8 cellular contexts compared by ENCODE assay signal in the genomic region with DNA sequence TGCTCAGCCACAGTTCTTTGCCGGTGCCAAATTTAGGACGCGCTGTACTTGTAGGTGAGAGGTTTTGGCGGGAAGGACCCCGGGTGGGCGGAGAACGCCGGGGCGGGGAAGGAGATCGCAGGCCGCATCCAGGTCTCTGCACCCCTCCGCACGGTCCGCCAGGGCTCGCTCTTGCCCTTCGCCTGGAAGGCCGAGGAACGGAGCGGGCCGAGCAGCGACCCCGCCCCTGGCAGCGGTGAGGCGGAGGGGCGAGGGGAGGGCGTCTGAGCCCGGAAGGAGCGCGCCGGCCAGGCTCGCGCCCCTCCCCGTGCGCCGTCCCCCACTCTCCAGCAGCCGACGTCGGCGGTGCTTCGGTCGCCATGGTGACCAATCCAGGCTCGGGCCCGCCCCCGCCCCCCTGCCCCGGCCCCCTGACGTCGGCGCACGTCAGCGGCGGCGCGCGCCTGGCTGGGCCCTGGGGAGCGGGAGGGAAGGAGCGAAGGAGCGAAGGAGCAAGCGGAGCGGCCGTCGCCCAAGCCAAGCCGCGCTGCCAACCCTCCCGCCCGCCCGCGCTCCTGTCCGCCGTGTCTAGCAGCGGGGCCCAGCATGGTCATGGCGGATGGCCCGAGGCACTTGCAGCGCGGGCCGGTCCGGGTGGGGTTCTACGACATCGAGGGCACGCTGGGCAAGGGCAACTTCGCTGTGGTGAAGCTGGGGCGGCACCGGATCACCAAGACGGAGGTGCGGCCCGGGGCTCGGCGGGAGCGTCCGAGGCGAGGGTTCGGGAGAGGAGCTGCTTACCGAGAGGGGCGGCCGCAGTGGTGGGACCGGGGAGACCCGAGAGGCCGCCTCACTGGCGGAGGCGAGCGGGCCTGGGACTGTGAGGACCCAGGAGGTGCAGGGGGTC. TPM values are rescaled to one million over a fixed set of nuclear protein-coding genes. Genes with fewer than 3 reads are reported as not detected.
DNase-seq lines count a peak whose midpoint lies in the region; ATAC-seq, FAIRE-seq and TF ChIP-seq lines count a peak whose summit lies in the region.

A gene (plus strand): TSS at position 471 of the 886 bp plus-strand sequence. CDS start 115 bp downstream, at position 586.

- H3K4me3 ChIP-seq in upper lobe of right lung = peak within 1 kb of the TSS; percentile 84

- peak within 1 kb of the TSS; percentile 89 for H3K4me3 Mint-ChIP-seq in progenitor cell of endocrine pancreas (ENCODE audit: low read depth)

- peaks cover 35% of the 10 kb centered on the region for H3K4me1 ChIP-seq in upper lobe of right lung

- TF ChIP-seq CTCF in progenitor cell of endocrine pancreas (IDR thresholded peaks at IDR 0.05; ENCODE audit: unreplicated experiment) (peak; percentile 97), upper lobe of right lung (IDR thresholded peaks at IDR 0.05) (peak; percentile 90)

- peaks cover 8% of the 10 kb centered on the region for H3K27me3 Mint-ChIP-seq in progenitor cell of endocrine pancreas

- H3K9me3 ChIP-seq in upper lobe of right lung = no peaks in the 10 kb centered on the region

- peaks cover 22% of the 10 kb centered on the region for H3K4me1 Mint-ChIP-seq in progenitor cell of endocrine pancreas (ENCODE audit: low read depth)

- intact Hi-C loops in left cardiac atrium (cut with DNase I) = loop anchor here (1.0 to 5.0 kb wide), 3 partner anchors 175 to 240 kb away; no protein-coding TSS in a partner anchor
- intact Hi-C loops in upper lobe of right lung (cut with DNase I) = loop anchor here (5.0 kb wide), 1 partner anchor 175 kb away; no protein-coding TSS in a partner anchor

- H3K36me3 ChIP-seq in upper lobe of right lung = no peaks in the 10 kb centered on the region

- H3K9me3 Mint-ChIP-seq in progenitor cell of endocrine pancreas (ENCODE audit: low read depth) = no peaks in the 10 kb centered on the region

- H3K27ac ChIP-seq in upper lobe of right lung = peak within 1 kb of the TSS; percentile 94

- peak within 1 kb of the TSS; percentile 95 for H3K27ac Mint-ChIP-seq in progenitor cell of endocrine pancreas

- no peaks in the 10 kb centered on the region for H3K36me3 Mint-ChIP-seq in progenitor cell of endocrine pancreas (ENCODE audit: insufficient read depth)

- no peak for TF ChIP-seq POLR2A in GM12891 (IDR thresholded peaks at IDR 0.05; ENCODE audit: low read depth, low read length)

- ATAC-seq in HG02798 (IDR thresholded peaks at IDR 0.05; ENCODE audit: poor library complexity, unreplicated experiment) = peak; percentile 90
- ATAC-seq in left cardiac atrium = peak; percentile 95 to 97
- peak; percentile 98 for ATAC-seq in upper lobe of right lung

- FAIRE-seq in GM12891 (lab: Jason Lieb, UNC) = peak; percentile 97

- no peaks in the 10 kb centered on the region for H3K27me3 ChIP-seq in upper lobe of right lung

- DNase-seq in GM12891 (ENCODE audit: insufficient read length, low spot score) (peak; percentile 81), NCI-H1417 (lab: John Stamatoyannopoulos, UW) (peak; percentile 95 to 98 (median 98)), T follicular helper cell (ENCODE audit: low read depth) (peak; percentile 83), amniotic epithelial cell (ENCODE audit: low read depth) (peak; percentile 92), left cardiac atrium (peak; percentile 97), progenitor cell of endocrine pancreas (ENCODE audit: low spot score, unreplicated experiment) (peak; percentile 94), upper lobe of right lung (peak; percentile 98)

TF ChIP-seq in GM12891, 5 proteins besides CTCF, POLR2A, EP300 and RAD21:
- TF ChIP-seq SPI1 (IDR thresholded peaks at IDR 0.05; ENCODE audit: low read depth, low read length) (no peak), PAX5 (IDR thresholded peaks at IDR 0.05; ENCODE audit: insufficient read depth, low read length, severe bottlenecking) (no peak), POU2F2 (IDR thresholded peaks at IDR 0.05; ENCODE audit: low read depth, low read length) (peak; percentile 57)

RNA-seq across cellular contexts. Expression of the gene that starts here (rescaled TPM):
- 3.7 TPM for polyA plus RNA-seq in GM12891 (2012; ENCODE audit: low read depth, missing spikeins)
- total RNA-seq in left cardiac atrium = 10 to 100 TPM; 24.3 to 51.6 TPM
- 43.0 and 43.7 TPM in 2 replicates for total RNA-seq in progenitor cell of endocrine pancreas
- total RNA-seq in upper lobe of right lung = 32.6 TPM

Comparison
In these comparisons a context has a peak if more than half of its experiments do, and no peak if none do; other contexts are left out.
1. Peak in every context shown above with its lines: DNase-seq, ATAC-seq, H3K4me3 ChIP-seq and H3K27ac ChIP-seq.